In genomic region chr15:58182460-58183163, GRCh38 we compare ENCODE assay signal across 8 cellular contexts. TPM values are rescaled to one million over a fixed set of nuclear protein-coding genes. Genes with fewer than 3 reads are reported as not detected.
A peak's percentile ranks its signal among the peaks of the same experiment; 100 is the strongest.
DNase-seq lines count a peak whose midpoint lies in the region; ATAC-seq and TF ChIP-seq lines count a peak whose summit lies in the region.

No MANE protein-coding gene starts in this region.

- no peak overlapping the region for H3K27ac ChIP-seq in cardiac muscle cell

- peak; percentile 51 to 54 for DNase-seq in Caco-2
- DNase-seq in HCEC 1CT: peak; percentile 46
- peak; percentile 4 for DNase-seq in NOMO-1 treated with dmso at 0.1 percent for 144 hours (lab: John Stamatoyannopoulos, UW; ENCODE audit: unreplicated experiment)
- DNase-seq in activated naive CD4-positive, alpha-beta T cell treated with anti-CD3 and anti-CD28 coated beads, Interleukin-2, amount 50 U/mL, for 16 hours: peak; percentile 18
- peak; percentile 70 to 73 for DNase-seq in cardiac muscle cell (ENCODE audit: low read depth in 1 of 2, low spot score in 1 of 2)
- DNase-seq in progenitor cell of endocrine pancreas (ENCODE audit: low spot score, unreplicated experiment): peak; percentile 28
- no peak for DNase-seq in DMS153 treated with DMSO at 0.1 percent for 48 hours (lab: John Stamatoyannopoulos, UW; ENCODE audit: unreplicated experiment)

- no peaks in the 10 kb centered on the region for H3K9me3 ChIP-seq in Caco-2
- H3K9me3 ChIP-seq in cardiac muscle cell (ENCODE audit: low read depth): no peaks in the 10 kb centered on the region

- no peaks in the 10 kb centered on the region for H3K4me1 Mint-ChIP-seq in Caco-2 (ENCODE audit: low read depth, unreplicated experiment)
- no peaks in the 10 kb centered on the region for H3K4me1 Mint-ChIP-seq in progenitor cell of endocrine pancreas (ENCODE audit: low read depth)

- no TSS peak for BruUV-seq in Caco-2 (replicated peaks; lab: Mats Ljungman, UMichigan)

- POLR2A ChIA-PET in Caco-2 (lab: Charles Lee): no interaction called here

- H3K4me3 ChIP-seq in Caco-2 (ENCODE audit: low read depth, low read length) (no peak overlapping the region), cardiac muscle cell (no peak overlapping the region)

- H3K4me1 ChIP-seq in Caco-2: no peaks in the 10 kb centered on the region
- H3K4me1 ChIP-seq in cardiac muscle cell (ENCODE audit: low read depth): peaks cover 3% of the 10 kb centered on the region

- H3K27me3 ChIP-seq in Caco-2 (replicated peaks; ENCODE audit: control insufficient read depth, insufficient read depth, low read length): no peaks in the 10 kb centered on the region
- no peaks in the 10 kb centered on the region for H3K27me3 ChIP-seq in cardiac muscle cell

- CTCF ChIA-PET in Caco-2 (lab: Charles Lee): interaction anchor here (0.6 to 1.5 kb wide), 3 partner anchors 99 to 112 kb away, joined by 3 to 6 read pairs (median 3); no protein-coding TSS in a partner anchor

- H3K27ac Mint-ChIP-seq in Caco-2 (ENCODE audit: unreplicated experiment) (no peak overlapping the region), progenitor cell of endocrine pancreas (no peak overlapping the region)

- TF ChIP-seq CTCF in Caco-2 (IDR thresholded peaks at IDR 0.05; ENCODE audit: insufficient read depth in 1 of 2, low read depth in 1 of 2, low read length in 1 of 2, severe bottlenecking in 1 of 2, unreplicated experiment in 1 of 2) (peak; percentile 88 to 90), cardiac muscle cell (IDR thresholded peaks at IDR 0.05; ENCODE audit: low read depth, low read length) (peak; percentile 94), progenitor cell of endocrine pancreas (IDR thresholded peaks at IDR 0.05; ENCODE audit: unreplicated experiment) (peak; percentile 85)

- H3K36me3 ChIP-seq in Caco-2 (ENCODE audit: control insufficient read depth, insufficient read depth, low read length): no peaks in the 10 kb centered on the region
- no peaks in the 10 kb centered on the region for H3K36me3 ChIP-seq in cardiac muscle cell

- H3K4me3 Mint-ChIP-seq in Caco-2 (ENCODE audit: unreplicated experiment): no peak overlapping the region
- no peak overlapping the region for H3K4me3 Mint-ChIP-seq in progenitor cell of endocrine pancreas (ENCODE audit: low read depth)

- no peak for ATAC-seq in GM21717 (IDR thresholded peaks at IDR 0.05; ENCODE audit: unreplicated experiment)

- H3K27me3 Mint-ChIP-seq in Caco-2 (ENCODE audit: insufficient read depth, unreplicated experiment) (peaks cover 22% of the 10 kb centered on the region), progenitor cell of endocrine pancreas (peaks cover 22% of the 10 kb centered on the region)

- intact Hi-C loops in Caco-2 (cut with micrococcal nuclease; ENCODE audit: unreplicated experiment): loop anchor here (1.0 to 10.0 kb wide), 6 partner anchors 67 to 428 kb away; no protein-coding TSS in a partner anchor

- H3K36me3 Mint-ChIP-seq in Caco-2 (ENCODE audit: insufficient read depth, unreplicated experiment): no peaks in the 10 kb centered on the region
- H3K36me3 Mint-ChIP-seq in progenitor cell of endocrine pancreas (ENCODE audit: insufficient read depth): no peaks in the 10 kb centered on the region

- no peaks in the 10 kb centered on the region for H3K9me3 Mint-ChIP-seq in Caco-2 (ENCODE audit: unreplicated experiment)
- H3K9me3 Mint-ChIP-seq in progenitor cell of endocrine pancreas (ENCODE audit: low read depth): no peaks in the 10 kb centered on the region

RNA-seq across cellular contexts. Expression of gene AQP9, which starts 44.4 kb away (rescaled TPM):
- total RNA-seq in Caco-2 (2022): not detected in 2 replicates
- total RNA-seq in cardiac muscle cell: not detected in 2 replicates
- polyA plus RNA-seq in cardiac muscle cell: not detected in 2 replicates
- total RNA-seq in progenitor cell of endocrine pancreas: not detected in 2 replicates
